1 cellular context compared by ENCODE assay signal in genomic region chr11:796565-797299, GRCh38.
TF ChIP-seq lines count a peak whose summit lies in the region.

No MANE protein-coding gene starts in this region.

TF ChIP-seq in WTC11, 78 proteins besides CTCF, POLR2A, EP300 and RAD21 (continued from another document):
- TF ChIP-seq, protein P1, sequence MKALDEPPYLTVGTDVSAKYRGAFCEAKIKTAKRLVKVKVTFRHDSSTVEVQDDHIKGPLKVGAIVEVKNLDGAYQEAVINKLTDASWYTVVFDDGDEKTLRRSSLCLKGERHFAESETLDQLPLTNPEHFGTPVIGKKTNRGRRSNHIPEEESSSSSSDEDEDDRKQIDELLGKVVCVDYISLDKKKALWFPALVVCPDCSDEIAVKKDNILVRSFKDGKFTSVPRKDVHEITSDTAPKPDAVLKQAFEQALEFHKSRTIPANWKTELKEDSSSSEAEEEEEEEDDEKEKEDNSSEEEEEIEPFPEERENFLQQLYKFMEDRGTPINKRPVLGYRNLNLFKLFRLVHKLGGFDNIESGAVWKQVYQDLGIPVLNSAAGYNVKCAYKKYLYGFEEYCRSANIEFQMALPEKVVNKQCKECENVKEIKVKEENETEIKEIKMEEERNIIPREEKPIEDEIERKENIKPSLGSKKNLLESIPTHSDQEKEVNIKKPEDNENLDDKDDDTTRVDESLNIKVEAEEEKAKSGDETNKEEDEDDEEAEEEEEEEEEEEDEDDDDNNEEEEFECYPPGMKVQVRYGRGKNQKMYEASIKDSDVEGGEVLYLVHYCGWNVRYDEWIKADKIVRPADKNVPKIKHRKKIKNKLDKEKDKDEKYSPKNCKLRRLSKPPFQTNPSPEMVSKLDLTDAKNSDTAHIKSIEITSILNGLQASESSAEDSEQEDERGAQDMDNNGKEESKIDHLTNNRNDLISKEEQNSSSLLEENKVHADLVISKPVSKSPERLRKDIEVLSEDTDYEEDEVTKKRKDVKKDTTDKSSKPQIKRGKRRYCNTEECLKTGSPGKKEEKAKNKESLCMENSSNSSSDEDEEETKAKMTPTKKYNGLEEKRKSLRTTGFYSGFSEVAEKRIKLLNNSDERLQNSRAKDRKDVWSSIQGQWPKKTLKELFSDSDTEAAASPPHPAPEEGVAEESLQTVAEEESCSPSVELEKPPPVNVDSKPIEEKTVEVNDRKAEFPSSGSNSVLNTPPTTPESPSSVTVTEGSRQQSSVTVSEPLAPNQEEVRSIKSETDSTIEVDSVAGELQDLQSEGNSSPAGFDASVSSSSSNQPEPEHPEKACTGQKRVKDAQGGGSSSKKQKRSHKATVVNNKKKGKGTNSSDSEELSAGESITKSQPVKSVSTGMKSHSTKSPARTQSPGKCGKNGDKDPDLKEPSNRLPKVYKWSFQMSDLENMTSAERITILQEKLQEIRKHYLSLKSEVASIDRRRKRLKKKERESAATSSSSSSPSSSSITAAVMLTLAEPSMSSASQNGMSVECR (CRISPR knock-in tag; IDR thresholded peaks at IDR 0.05; ENCODE audit: borderline replicate concordance): no peak
- TF ChIP-seq, protein P2, sequence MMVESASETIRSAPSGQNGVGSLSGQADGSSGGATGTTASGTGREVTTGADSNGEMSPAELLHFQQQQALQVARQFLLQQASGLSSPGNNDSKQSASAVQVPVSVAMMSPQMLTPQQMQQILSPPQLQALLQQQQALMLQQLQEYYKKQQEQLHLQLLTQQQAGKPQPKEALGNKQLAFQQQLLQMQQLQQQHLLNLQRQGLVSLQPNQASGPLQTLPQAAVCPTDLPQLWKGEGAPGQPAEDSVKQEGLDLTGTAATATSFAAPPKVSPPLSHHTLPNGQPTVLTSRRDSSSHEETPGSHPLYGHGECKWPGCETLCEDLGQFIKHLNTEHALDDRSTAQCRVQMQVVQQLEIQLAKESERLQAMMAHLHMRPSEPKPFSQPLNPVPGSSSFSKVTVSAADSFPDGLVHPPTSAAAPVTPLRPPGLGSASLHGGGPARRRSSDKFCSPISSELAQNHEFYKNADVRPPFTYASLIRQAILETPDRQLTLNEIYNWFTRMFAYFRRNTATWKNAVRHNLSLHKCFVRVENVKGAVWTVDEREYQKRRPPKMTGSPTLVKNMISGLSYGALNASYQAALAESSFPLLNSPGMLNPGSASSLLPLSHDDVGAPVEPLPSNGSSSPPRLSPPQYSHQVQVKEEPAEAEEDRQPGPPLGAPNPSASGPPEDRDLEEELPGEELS (CRISPR knock-in tag; IDR thresholded peaks at IDR 0.05): no peak
- TF ChIP-seq ERG (CRISPR knock-in tag; IDR thresholded peaks at IDR 0.05): no peak
- no peak for TF ChIP-seq USF1 (CRISPR knock-in tag; IDR thresholded peaks at IDR 0.05)
- no peak for TF ChIP-seq ESRRA (CRISPR knock-in tag; IDR thresholded peaks at IDR 0.05; ENCODE audit: borderline replicate concordance)
- TF ChIP-seq NFYB (CRISPR knock-in tag; conservative IDR thresholded peaks at IDR 0.05; ENCODE audit: low read depth): no peak
TF ChIP-seq in WTC11: peak in this region for 0.
